In the genomic region with DNA sequence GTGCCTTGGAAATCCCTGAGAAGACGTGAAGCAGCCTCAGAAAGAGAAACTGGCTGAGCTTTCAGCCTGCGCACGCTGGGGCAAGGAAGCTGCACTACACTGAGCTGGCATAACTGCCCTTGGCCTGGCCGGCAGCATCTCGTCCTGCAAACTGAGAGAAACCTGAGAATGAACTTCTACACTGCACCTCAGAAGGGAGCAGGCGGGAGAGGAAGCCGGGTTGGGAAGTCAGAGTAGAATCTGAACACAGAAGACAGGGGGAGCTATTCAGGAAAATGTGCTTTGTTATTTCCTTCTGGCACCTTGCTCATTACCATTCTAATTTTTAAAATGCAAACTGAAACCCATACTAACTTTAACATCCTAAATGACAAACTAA, we compare ENCODE assay signal across 8 cellular contexts.
A peak's percentile ranks its signal among the peaks of the same experiment; 100 is the strongest.
DNase-seq lines count a peak whose midpoint lies in the region; ATAC-seq and TF ChIP-seq lines count a peak whose summit lies in the region.

No MANE protein-coding gene starts in this region.

- H3K4me3 ChIP-seq in GM12865 (ENCODE audit: low read depth, low read length) (peak overlapping the region; percentile 39), fibroblast of pulmonary artery (replicated peaks; ENCODE audit: low read depth, low read length) (no peak overlapping the region), psoas muscle (peak overlapping the region; percentile 56)

- H3K36me3 ChIP-seq in psoas muscle (ENCODE audit: insufficient read depth in 1 of 2, low read depth in 1 of 2): no peaks in the 10 kb centered on the region

- no peaks in the 10 kb centered on the region for H3K9me3 ChIP-seq in psoas muscle

- H3K27me3 ChIP-seq in psoas muscle (ENCODE audit: insufficient read depth in 3 of 3, low read length in 2 of 3): no peaks in the 10 kb centered on the region

- H3K4me1 ChIP-seq in psoas muscle: peaks cover 41% of the 10 kb centered on the region

- H3K27ac ChIP-seq in psoas muscle: peak overlapping the region; percentile 74

- DNase-seq in GM12865 (ENCODE audit: low read depth): peak; percentile 41
- DNase-seq in HT-29 (ENCODE audit: low spot score): peak; percentile 27
- no peak for DNase-seq in fibroblast of pulmonary artery (ENCODE audit: low read depth)
- peak in 1 of 2 donors; percentile 74 for DNase-seq in psoas muscle
- DNase-seq in NCI-H69 (lab: John Stamatoyannopoulos, UW): no peak
- no peak for DNase-seq in foreskin melanocyte
- DNase-seq in DMS153 treated with DMSO at 0.1 percent for 48 hours (lab: John Stamatoyannopoulos, UW; ENCODE audit: unreplicated experiment): no peak
- DNase-seq in NCI-H146 treated with DMSO at 0.1 percent for 48 hours (lab: John Stamatoyannopoulos, UW; ENCODE audit: unreplicated experiment): no peak

- TF ChIP-seq CTCF in GM12865 (IDR thresholded peaks at IDR 0.05; ENCODE audit: insufficient read depth, low read depth, low read length, missing control alignments) (peak; percentile 21), fibroblast of pulmonary artery (IDR thresholded peaks at IDR 0.05; ENCODE audit: low read length, missing control alignments) (peak; percentile 24), psoas muscle (IDR thresholded peaks at IDR 0.05) (peak; percentile 62)

- 17 to 31% (median 25%) methylated on average over 7 of the region's 7 CpGs for WGBS in psoas muscle, 3 donors

- ATAC-seq in psoas muscle: peak; percentile 61 to 96 (median 95)

- intact Hi-C loops in psoas muscle (cut with DNase I): no loop called here

Comparison
In these comparisons a context has a peak if more than half of its experiments do, and no peak if none do; other contexts are left out.
1. DNase-seq: peak in GM12865 (single experiment) and HT-29 (single experiment); none in fibroblast of pulmonary artery (single experiment), NCI-H69 (single experiment), foreskin melanocyte (single experiment), DMS153 treated with DMSO at 0.1 percent for 48 hours (single experiment) and NCI-H146 treated with DMSO at 0.1 percent for 48 hours (single experiment).
2. Peak in every context shown above with its lines, with median percentiles within 50 percentile points of each other: CTCF ChIP-seq.